21 cellular contexts compared by ENCODE assay signal in genomic region chr15:46034755-46035154, GRCh38.
"Had no signal": no experiment of that assay in that cellular context is flagged by ENCODE, and none has a peak within 500 bp of the region (broad histone marks: within the 10 kb centered on the region; RNA-seq: fewer than 3 reads in every experiment).

No MANE protein-coding gene starts in this region.

- H3K9me3 ChIP-seq: colonic mucosa, neutrophil, psoas muscle, testis, tibial nerve, upper lobe of right lung, vagina had no signal

- ATAC-seq: left colon; naive thymus-derived CD4-positive, alpha-beta T cell; stimulated activated naive CD8-positive, alpha-beta T cell treated with anti-CD3 and anti-CD28 coated beads, Interleukin-15, Interleukin-2, amounts not matched to agents 100 U/mL and 50 U/mL, for 24 hours; upper lobe of right lung had no signal

- H3K36me3 ChIP-seq: colonic mucosa, esophagus squamous epithelium, neutrophil, tibial nerve, upper lobe of right lung, vagina had no signal

- H3K4me3 ChIP-seq: colonic mucosa, esophagus squamous epithelium, hepatocyte, psoas muscle, smooth muscle cell, testis, tibial nerve, upper lobe of right lung, vagina had no signal

- DNase-seq: colonic mucosa; dermis blood vessel endothelial cell; esophagus squamous epithelium; foreskin melanocyte; head of caudate nucleus; kidney; left colon; mammary epithelial cell; naive thymus-derived CD4-positive, alpha-beta T cell; nephron progenitor cell; psoas muscle; retina; stimulated activated CD4-positive, alpha-beta T cell treated with anti-CD3 and anti-CD28 coated beads, Interleukin-2, amount 100 ng/mL, for 48 hours; stimulated activated naive CD8-positive, alpha-beta T cell treated with anti-CD3 and anti-CD28 coated beads, Interleukin-15, Interleukin-2, amounts not matched to agents 100 U/mL and 50 U/mL, for 24 hours; testis; upper lobe of right lung had no signal

- H2AFZ ChIP-seq: hepatocyte had no signal

- H3K27me3 ChIP-seq: colonic mucosa, esophagus squamous epithelium, hepatocyte, neutrophil, testis, tibial nerve, upper lobe of right lung, vagina had no signal

- H3K4me2 ChIP-seq: hepatocyte, smooth muscle cell had no signal

- H3K27ac ChIP-seq: colonic mucosa, esophagus squamous epithelium, hepatocyte, neutrophil, psoas muscle, testis, tibial nerve, upper lobe of right lung, vagina had no signal

- H3K4me1 ChIP-seq: colonic mucosa, esophagus squamous epithelium, psoas muscle, testis, tibial nerve, upper lobe of right lung, vagina had no signal
